Comparison of ENCODE assay signal across 10 cellular contexts in genomic region chr1:26283871-26284596, GRCh38. TPM values are rescaled to one million over a fixed set of nuclear protein-coding genes. Genes with fewer than 3 reads are reported as not detected.
DNase-seq lines count a peak whose midpoint lies in the region; ATAC-seq and TF ChIP-seq lines count a peak whose summit lies in the region.
"Had no signal": no experiment of that assay in that cellular context is flagged by ENCODE, and none has a peak within 500 bp of the region (broad histone marks: within the 10 kb centered on the region; RNA-seq: fewer than 3 reads in every experiment).

No MANE protein-coding gene starts in this region.

- CTCF ChIA-PET in activated CD4-positive, alpha-beta T cell treated with anti-CD3 and anti-CD28 coated beads for 36 hours (lab: Charles Lee): interaction anchor here (0.6 to 17.6 kb wide), 14 partner anchors 9 to 287 kb away, joined by 3 to 399 read pairs (median 3); partner anchors contain the start of genes CD52, CEP85, PAFAH2 and UBXN11
- CTCF ChIA-PET in activated CD8-positive, alpha-beta T cell treated with anti-CD3 and anti-CD28 coated beads, Interleukin-2, amount 10 ng/mL, durations not matched to agents 7 days and 5 days (lab: Charles Lee): interaction anchor here (0.7 to 8.6 kb wide), 29 partner anchors 9 to 415 kb away, joined by 3 to 591 read pairs (median 11); partner anchors contain the start of genes CD52, CEP85, PAFAH2 and PDIK1L

- no peaks in the 10 kb centered on the region for H3K36me3 ChIP-seq in right atrium auricular region
- H3K36me3 ChIP-seq: uterus had no signal

- H3K4me1 Mint-ChIP-seq in activated CD4-positive, alpha-beta T cell treated with anti-CD3 and anti-CD28 coated beads for 36 hours: peaks cover 84% of the 10 kb centered on the region
- H3K4me1 Mint-ChIP-seq in activated CD8-positive, alpha-beta T cell treated with anti-CD3 and anti-CD28 coated beads, Interleukin-2, amount 10 ng/mL, durations not matched to agents 7 days and 5 days (ENCODE audit: low read depth): peaks cover 86% of the 10 kb centered on the region
- peaks cover 90% of the 10 kb centered on the region for H3K4me1 Mint-ChIP-seq in stimulated activated naive CD8-positive, alpha-beta T cell treated with anti-CD3 and anti-CD28 coated beads, Interleukin-15, Interleukin-2, amounts not matched to agents 100 ng/mL and 50 ng/mL, for 24 hours (ENCODE audit: low read depth)

- DNase-seq in activated CD4-positive, alpha-beta T cell treated with anti-CD3 and anti-CD28 coated beads for 36 hours: peak; percentile 40
- no peak for DNase-seq in activated CD4-positive, alpha-beta T cell treated with anti-CD3 and anti-CD28 coated beads for 4 hours
- peak; percentile 34 for DNase-seq in activated CD8-positive, alpha-beta T cell treated with anti-CD3 and anti-CD28 coated beads, Interleukin-2, amount 10 ng/mL, durations not matched to agents 7 days and 5 days
- no peak for DNase-seq in right atrium auricular region (ENCODE audit: low spot score)
- no peak for DNase-seq in NCI-H82 treated with DMSO at 0.1 percent for 48 hours (lab: John Stamatoyannopoulos, UW; ENCODE audit: unreplicated experiment)
- DNase-seq in EL: no peak
- DNase-seq in NCI-H2107 (lab: John Stamatoyannopoulos, UW): no peak

- H3K27ac Mint-ChIP-seq in activated CD4-positive, alpha-beta T cell treated with anti-CD3 and anti-CD28 coated beads for 36 hours: peak overlapping the region; percentile 99
- peak overlapping the region; percentile 96 for H3K27ac Mint-ChIP-seq in activated CD8-positive, alpha-beta T cell treated with anti-CD3 and anti-CD28 coated beads, Interleukin-2, amount 10 ng/mL, durations not matched to agents 7 days and 5 days
- peak overlapping the region; percentile 100 for H3K27ac Mint-ChIP-seq in stimulated activated naive CD8-positive, alpha-beta T cell treated with anti-CD3 and anti-CD28 coated beads, Interleukin-15, Interleukin-2, amounts not matched to agents 100 ng/mL and 50 ng/mL, for 24 hours

- peaks cover 49% of the 10 kb centered on the region for H3K36me3 Mint-ChIP-seq in activated CD4-positive, alpha-beta T cell treated with anti-CD3 and anti-CD28 coated beads for 36 hours (ENCODE audit: low read depth)
- peaks cover 60% of the 10 kb centered on the region for H3K36me3 Mint-ChIP-seq in activated CD8-positive, alpha-beta T cell treated with anti-CD3 and anti-CD28 coated beads, Interleukin-2, amount 10 ng/mL, durations not matched to agents 7 days and 5 days (ENCODE audit: low read depth)
- peaks cover 45% of the 10 kb centered on the region for H3K36me3 Mint-ChIP-seq in stimulated activated naive CD8-positive, alpha-beta T cell treated with anti-CD3 and anti-CD28 coated beads, Interleukin-15, Interleukin-2, amounts not matched to agents 100 ng/mL and 50 ng/mL, for 24 hours (ENCODE audit: low read depth)

- H3K4me1 ChIP-seq in right atrium auricular region: peaks cover 0 to 79% of the 10 kb centered on the region in 2 donors

- TF ChIP-seq CTCF in right atrium auricular region (IDR thresholded peaks at IDR 0.05): no peak

- H3K27me3 ChIP-seq in right atrium auricular region: no peaks in the 10 kb centered on the region
- H3K27me3 ChIP-seq: uterus had no signal

- H3K27ac ChIP-seq in right atrium auricular region: peak overlapping the region; percentile 68 to 80
- H3K27ac ChIP-seq: uterus had no signal

- no peaks in the 10 kb centered on the region for H3K9me3 Mint-ChIP-seq in activated CD4-positive, alpha-beta T cell treated with anti-CD3 and anti-CD28 coated beads for 36 hours (ENCODE audit: low read depth)
- no peaks in the 10 kb centered on the region for H3K9me3 Mint-ChIP-seq in activated CD8-positive, alpha-beta T cell treated with anti-CD3 and anti-CD28 coated beads, Interleukin-2, amount 10 ng/mL, durations not matched to agents 7 days and 5 days (ENCODE audit: insufficient read depth)
- no peaks in the 10 kb centered on the region for H3K9me3 Mint-ChIP-seq in stimulated activated naive CD8-positive, alpha-beta T cell treated with anti-CD3 and anti-CD28 coated beads, Interleukin-15, Interleukin-2, amounts not matched to agents 100 ng/mL and 50 ng/mL, for 24 hours

- ATAC-seq in activated CD4-positive, alpha-beta T cell treated with anti-CD3 and anti-CD28 coated beads for 36 hours: no peak
- ATAC-seq in activated CD8-positive, alpha-beta T cell treated with anti-CD3 and anti-CD28 coated beads, Interleukin-2, amount 10 ng/mL, durations not matched to agents 7 days and 5 days: no peak

- intact Hi-C loops in activated CD4-positive, alpha-beta T cell treated with anti-CD3 and anti-CD28 coated beads for 36 hours (cut with DNase I, micrococcal nuclease): loop anchor here (1.0 to 2.0 kb wide), 6 partner anchors 22 to 173 kb away; partner anchors contain the start of genes DHDDS (in 1 of the 2), PDIK1L (in 1 of the 2) and UBXN11 (in 1 of the 2)

- POLR2A ChIA-PET in activated CD4-positive, alpha-beta T cell treated with anti-CD3 and anti-CD28 coated beads for 36 hours (lab: Charles Lee): interaction anchor here (0.8 to 2.2 kb wide), 5 partner anchors 23 to 38 kb away, joined by 3 to 16 read pairs (median 4); partner anchors contain the start of gene CD52
- POLR2A ChIA-PET in activated CD8-positive, alpha-beta T cell treated with anti-CD3 and anti-CD28 coated beads, Interleukin-2, amount 10 ng/mL, durations not matched to agents 7 days and 5 days (lab: Charles Lee): interaction anchor here (0.8 to 19.5 kb wide), 5 partner anchors 7 to 34 kb away, joined by 3 to 409 read pairs (median 14); partner anchors contain the start of genes CD52 and UBXN11

- peak overlapping the region; percentile 61 for H3K4me3 Mint-ChIP-seq in activated CD4-positive, alpha-beta T cell treated with anti-CD3 and anti-CD28 coated beads for 36 hours
- H3K4me3 Mint-ChIP-seq in activated CD8-positive, alpha-beta T cell treated with anti-CD3 and anti-CD28 coated beads, Interleukin-2, amount 10 ng/mL, durations not matched to agents 7 days and 5 days: peak overlapping the region; percentile 89
- peak overlapping the region; percentile 87 for H3K4me3 Mint-ChIP-seq in stimulated activated naive CD8-positive, alpha-beta T cell treated with anti-CD3 and anti-CD28 coated beads, Interleukin-15, Interleukin-2, amounts not matched to agents 100 ng/mL and 50 ng/mL, for 24 hours

- no peaks in the 10 kb centered on the region for H3K9me3 ChIP-seq in right atrium auricular region
- H3K9me3 ChIP-seq: uterus had no signal

- H3K27me3 Mint-ChIP-seq in activated CD4-positive, alpha-beta T cell treated with anti-CD3 and anti-CD28 coated beads for 36 hours: no peaks in the 10 kb centered on the region
- H3K27me3 Mint-ChIP-seq in activated CD8-positive, alpha-beta T cell treated with anti-CD3 and anti-CD28 coated beads, Interleukin-2, amount 10 ng/mL, durations not matched to agents 7 days and 5 days (ENCODE audit: low read depth): no peaks in the 10 kb centered on the region
- no peaks in the 10 kb centered on the region for H3K27me3 Mint-ChIP-seq in stimulated activated naive CD8-positive, alpha-beta T cell treated with anti-CD3 and anti-CD28 coated beads, Interleukin-15, Interleukin-2, amounts not matched to agents 100 ng/mL and 50 ng/mL, for 24 hours

- H3K4me3 ChIP-seq in right atrium auricular region: no peak overlapping the region
- H3K4me3 ChIP-seq: uterus had no signal

RNA-seq across cellular contexts. Expression of gene SH3BGRL3, which starts 4.1 kb away (rescaled TPM):
- total RNA-seq in activated CD4-positive, alpha-beta T cell treated with anti-CD3 and anti-CD28 coated beads for 36 hours: 100 to 1,000 TPM; 267 to 381 TPM
- total RNA-seq in activated CD8-positive, alpha-beta T cell treated with anti-CD3 and anti-CD28 coated beads, Interleukin-2, amount 10 ng/mL, durations not matched to agents 7 days and 5 days: 100 to 1,000 TPM; 795 to 814 TPM
- 10 to 100 TPM; 24.8 to 66.0 TPM for total RNA-seq in right atrium auricular region

RNA-seq across cellular contexts. Expression of gene UBXN11, which starts 22.4 kb away (rescaled TPM):
- 10 to 100 TPM; 19.4 to 22.2 TPM for total RNA-seq in activated CD4-positive, alpha-beta T cell treated with anti-CD3 and anti-CD28 coated beads for 36 hours
- total RNA-seq in activated CD8-positive, alpha-beta T cell treated with anti-CD3 and anti-CD28 coated beads, Interleukin-2, amount 10 ng/mL, durations not matched to agents 7 days and 5 days: 10 to 100 TPM; 34.4 to 40.9 TPM
- total RNA-seq in right atrium auricular region: 1 to 10 TPM; 4.5 to 7.4 TPM

RNA-seq across cellular contexts. Expression of gene CD52, which starts 33.7 kb away (rescaled TPM):
- total RNA-seq in activated CD4-positive, alpha-beta T cell treated with anti-CD3 and anti-CD28 coated beads for 36 hours: 100 to 1,000 TPM; 216 to 217 TPM
- 1,000 to 10,000 TPM; 1,112 to 1,180 TPM for total RNA-seq in activated CD8-positive, alpha-beta T cell treated with anti-CD3 and anti-CD28 coated beads, Interleukin-2, amount 10 ng/mL, durations not matched to agents 7 days and 5 days
- 1 to 10 TPM; 4.9 to 5.8 TPM for total RNA-seq in right atrium auricular region
- total RNA-seq: LHCN-M2 had no signal

RNA-seq across cellular contexts. Expression of gene CEP85, which starts 50.0 kb away (rescaled TPM):
- total RNA-seq in activated CD4-positive, alpha-beta T cell treated with anti-CD3 and anti-CD28 coated beads for 36 hours: 10 to 100 TPM; 31.1 to 31.9 TPM
- 10 to 100 TPM; 48.7 to 49.1 TPM for total RNA-seq in activated CD8-positive, alpha-beta T cell treated with anti-CD3 and anti-CD28 coated beads, Interleukin-2, amount 10 ng/mL, durations not matched to agents 7 days and 5 days
- total RNA-seq in right atrium auricular region: 100 to 1,000 TPM in 1 of 2 donors, 10 to 100 TPM in 1; 31.2 to 104 TPM

Comparison
In these comparisons a context has a peak if more than half of its experiments do, and no peak if none do; other contexts are left out.
1. DNase-seq: peak in activated CD4-positive, alpha-beta T cell treated with anti-CD3 and anti-CD28 coated beads for 36 hours (single experiment) and activated CD8-positive, alpha-beta T cell treated with anti-CD3 and anti-CD28 coated beads, Interleukin-2, amount 10 ng/mL, durations not matched to agents 7 days and 5 days (single experiment); none in activated CD4-positive, alpha-beta T cell treated with anti-CD3 and anti-CD28 coated beads for 4 hours (0 of 2), right atrium auricular region (single experiment), NCI-H82 treated with DMSO at 0.1 percent for 48 hours (single experiment), EL (single experiment) and NCI-H2107 (single experiment).
2. RNA of gene SH3BGRL3, which starts 4.1 kb away (total RNA-seq): 795 to 814 TPM in activated CD8-positive, alpha-beta T cell treated with anti-CD3 and anti-CD28 coated beads, Interleukin-2, amount 10 ng/mL, durations not matched to agents 7 days and 5 days and 267 to 381 TPM in activated CD4-positive, alpha-beta T cell treated with anti-CD3 and anti-CD28 coated beads for 36 hours; 24.8 to 66.0 TPM in right atrium auricular region; every median in the first group is over 4 times any median in the second.
3. RNA of gene CD52, which starts 33.7 kb away (total RNA-seq): 1,112 to 1,180 TPM in activated CD8-positive, alpha-beta T cell treated with anti-CD3 and anti-CD28 coated beads, Interleukin-2, amount 10 ng/mL, durations not matched to agents 7 days and 5 days and 216 to 217 TPM in activated CD4-positive, alpha-beta T cell treated with anti-CD3 and anti-CD28 coated beads for 36 hours; 4.9 to 5.8 TPM in right atrium auricular region; every median in the first group is over 10 times any median in the second.
4. Peak in every context shown above with its lines, with median percentiles within 50 percentile points of each other: H3K27ac Mint-ChIP-seq and H3K4me3 Mint-ChIP-seq.